Comparison of ENCODE assay signal across 20 cellular contexts in genomic region chr16:67544844-67545664, GRCh38. TPM values are rescaled to one million over a fixed set of nuclear protein-coding genes. Genes with fewer than 3 reads are reported as not detected.
DNase-seq lines count a peak whose midpoint lies in the region; ATAC-seq and TF ChIP-seq lines count a peak whose summit lies in the region.
"Had no signal": no experiment of that assay in that cellular context is flagged by ENCODE, and none has a peak within 500 bp of the region (broad histone marks: within the 10 kb centered on the region; RNA-seq: fewer than 3 reads in every experiment).

No MANE protein-coding gene starts in this region.

- H3K36me3 ChIP-seq in MM.1S (replicated peaks; ENCODE audit: insufficient read depth, low read length) (no peaks in the 10 kb centered on the region), esophagus squamous epithelium (peaks cover 16 to 68% (median 33%) of the 10 kb centered on the region in 3 donors)
- H3K36me3 ChIP-seq: transverse colon had no signal

- no peak overlapping the region for H2AFZ ChIP-seq in MM.1S (ENCODE audit: low read length)

- H3K9me3 Mint-ChIP-seq in activated naive CD4-positive, alpha-beta T cell treated with anti-CD3 and anti-CD28 coated beads, Interleukin-2, amount 10 ng/mL, durations not matched to agents 7 days and 5 days, result no peaks in the 10 kb centered on the region
- H3K9me3 Mint-ChIP-seq in activated naive CD4-positive, alpha-beta T cell treated with anti-CD3 and anti-CD28 coated beads, Interleukin-2, amount 50 U/mL, for 72 hours, result no peaks in the 10 kb centered on the region
- no peaks in the 10 kb centered on the region for H3K9me3 Mint-ChIP-seq in stimulated activated naive B cell treated with anti-CD40 and anti-IgM and Interleukin-4, amounts not matched to agents 10 μg/mL and 1 μg/mL and 100 μg/mL, for 72 hours
- H3K9me3 Mint-ChIP-seq: brain; CD8-positive, alpha-beta memory T cell; nephron progenitor cell had no signal

- WGBS in esophagus squamous epithelium, 2 donors, result 65 to 84% methylated on average over 4 of the region's 15 CpGs

- H3F3A ChIP-seq in MM.1S (ENCODE audit: insufficient read depth, low read length), result peaks cover 41% of the 10 kb centered on the region

- H3K4me1 Mint-ChIP-seq in activated naive CD4-positive, alpha-beta T cell treated with anti-CD3 and anti-CD28 coated beads, Interleukin-2, amount 10 ng/mL, durations not matched to agents 7 days and 5 days, result peaks cover 75% of the 10 kb centered on the region
- peaks cover 84 to 95% of the 10 kb centered on the region in 2 donors for H3K4me1 Mint-ChIP-seq in stimulated activated naive B cell treated with anti-CD40 and anti-IgM and Interleukin-4, amounts not matched to agents 10 μg/mL and 1 μg/mL and 100 μg/mL, for 72 hours

- no peaks in the 10 kb centered on the region for H3K9me2 ChIP-seq in MM.1S (replicated peaks; ENCODE audit: insufficient read depth, low read length)

- peak overlapping the region; percentile 62; the same call in 1 of the 2 replicates for H3K27ac ChIP-seq in MM.1S (ENCODE audit: low read length)
- peak overlapping the region in 3 of 4 donors; percentile 2 to 84 (median 29) for H3K27ac ChIP-seq in esophagus squamous epithelium
- H3K27ac ChIP-seq: A549, psoas muscle had no signal

- peaks cover 52% of the 10 kb centered on the region for H3K79me2 ChIP-seq in MM.1S (ENCODE audit: low read length)

- H3K9me3 ChIP-seq in MM.1S (replicated peaks; ENCODE audit: insufficient read depth, low read length) (no peaks in the 10 kb centered on the region), esophagus squamous epithelium (no peaks in the 10 kb centered on the region)
- H3K9me3 ChIP-seq: A549, psoas muscle, transverse colon had no signal

- peaks cover 31% of the 10 kb centered on the region for H3K36me3 Mint-ChIP-seq in activated naive CD4-positive, alpha-beta T cell treated with anti-CD3 and anti-CD28 coated beads, Interleukin-2, amount 10 ng/mL, durations not matched to agents 7 days and 5 days
- H3K36me3 Mint-ChIP-seq in activated naive CD4-positive, alpha-beta T cell treated with anti-CD3 and anti-CD28 coated beads, Interleukin-2, amount 50 U/mL, for 72 hours, result peaks cover 0 to 13% of the 10 kb centered on the region in 2 donors
- peaks cover 42 to 74% of the 10 kb centered on the region in 2 donors for H3K36me3 Mint-ChIP-seq in stimulated activated naive B cell treated with anti-CD40 and anti-IgM and Interleukin-4, amounts not matched to agents 10 μg/mL and 1 μg/mL and 100 μg/mL, for 72 hours

- intact Hi-C loops in esophagus squamous epithelium (cut with DNase I), result no loop called here

- H3K9ac ChIP-seq in MM.1S (ENCODE audit: low read length), result peak overlapping the region; percentile 6; the same call in 1 of the 2 replicates

- TF ChIP-seq POLR2A in esophagus squamous epithelium (IDR thresholded peaks at IDR 0.05), result no peak

- H3K27ac Mint-ChIP-seq in activated naive CD4-positive, alpha-beta T cell treated with anti-CD3 and anti-CD28 coated beads, Interleukin-2, amount 10 ng/mL, durations not matched to agents 7 days and 5 days, result peak overlapping the region; percentile 24
- peak overlapping the region in 1 of 2 donors; percentile 72 for H3K27ac Mint-ChIP-seq in activated naive CD4-positive, alpha-beta T cell treated with anti-CD3 and anti-CD28 coated beads, Interleukin-2, amount 50 U/mL, for 72 hours
- H3K27ac Mint-ChIP-seq in stimulated activated naive B cell treated with anti-CD40 and anti-IgM and Interleukin-4, amounts not matched to agents 10 μg/mL and 1 μg/mL and 100 μg/mL, for 72 hours, result peak overlapping the region; percentile 90
- H3K27ac Mint-ChIP-seq: nephron progenitor cell had no signal

- H3K4me3 Mint-ChIP-seq in activated naive CD4-positive, alpha-beta T cell treated with anti-CD3 and anti-CD28 coated beads, Interleukin-2, amount 10 ng/mL, durations not matched to agents 7 days and 5 days, result no peak overlapping the region
- peak overlapping the region in 1 of 2 donors; percentile 22 for H3K4me3 Mint-ChIP-seq in stimulated activated naive B cell treated with anti-CD40 and anti-IgM and Interleukin-4, amounts not matched to agents 10 μg/mL and 1 μg/mL and 100 μg/mL, for 72 hours
- H3K4me3 Mint-ChIP-seq: brain; CD8-positive, alpha-beta memory T cell; nephron progenitor cell had no signal

- H3K4me3 ChIP-seq in MM.1S (ENCODE audit: low read length) (no peak overlapping the region), esophagus squamous epithelium (no peak overlapping the region)
- H3K4me3 ChIP-seq: A549, psoas muscle, transverse colon had no signal

- peak overlapping the region; percentile 40; the same call in 1 of the 2 replicates for H3K4me2 ChIP-seq in MM.1S (ENCODE audit: low read depth, low read length)
- H3K4me2 ChIP-seq: A549 had no signal

- DNase-seq in activated naive CD4-positive, alpha-beta T cell treated with anti-CD3 and anti-CD28 coated beads, Interleukin-2, amount 10 ng/mL, durations not matched to agents 7 days and 5 days, result no peak
- no peak for DNase-seq in activated naive CD4-positive, alpha-beta T cell treated with anti-CD3 and anti-CD28 coated beads, Interleukin-2, amount 50 U/mL, for 72 hours (ENCODE audit: low spot score in 2 of 2)
- DNase-seq in MM.1S, result peak; percentile 47
- DNase-seq in esophagus squamous epithelium (lab: John Stamatoyannopoulos, UW), result no peak
- DNase-seq in stimulated activated naive B cell treated with anti-CD40 and anti-IgM and Interleukin-4, amounts not matched to agents 10 μg/mL and 1 μg/mL and 100 μg/mL, for 72 hours, result no peak
- DNase-seq in Ammon's horn (ENCODE audit: low spot score), result no peak
- no peak for DNase-seq in GM03348 (ENCODE audit: low spot score)
- DNase-seq: activated CD4-positive, alpha-beta T cell treated with anti-CD3 and anti-CD28 coated beads for 4 hours; activated CD8-positive, alpha-beta memory T cell treated with anti-CD3 and anti-CD28 coated beads, Interleukin-2, amount 50 U/mL, for 4 hours; activated naive CD4-positive, alpha-beta T cell treated with anti-CD3 and anti-CD28 coated beads, Interleukin-2, amount 50 U/mL, for 16 hours; CD8-positive, alpha-beta memory T cell; NCI-H1092; NCI-H69; nephron progenitor cell; PC-3; transverse colon had no signal

- no peak for ATAC-seq in activated naive CD4-positive, alpha-beta T cell treated with anti-CD3 and anti-CD28 coated beads, Interleukin-2, amount 50 U/mL, for 72 hours
- ATAC-seq in stimulated activated naive B cell treated with anti-CD40 and anti-IgM and Interleukin-4, amounts not matched to agents 10 μg/mL and 1 μg/mL and 100 μg/mL, for 72 hours (replicated peaks), result no peak
- ATAC-seq in HG03520 (IDR thresholded peaks at IDR 0.05; ENCODE audit: unreplicated experiment), result no peak
- ATAC-seq: PC-3, psoas muscle had no signal

- H3K27me3 ChIP-seq in MM.1S (replicated peaks; ENCODE audit: insufficient read depth, low read length) (no peaks in the 10 kb centered on the region), esophagus squamous epithelium (no peaks in the 10 kb centered on the region)
- H3K27me3 ChIP-seq: transverse colon had no signal

- H3K27me3 Mint-ChIP-seq in activated naive CD4-positive, alpha-beta T cell treated with anti-CD3 and anti-CD28 coated beads, Interleukin-2, amount 10 ng/mL, durations not matched to agents 7 days and 5 days, result no peaks in the 10 kb centered on the region
- H3K27me3 Mint-ChIP-seq in stimulated activated naive B cell treated with anti-CD40 and anti-IgM and Interleukin-4, amounts not matched to agents 10 μg/mL and 1 μg/mL and 100 μg/mL, for 72 hours, result no peaks in the 10 kb centered on the region
- H3K27me3 Mint-ChIP-seq: CD8-positive, alpha-beta memory T cell had no signal

- no peak for TF ChIP-seq CTCF in MM.1S (IDR thresholded peaks at IDR 0.05; ENCODE audit: low read length)
- TF ChIP-seq CTCF in esophagus squamous epithelium (IDR thresholded peaks at IDR 0.05), result no peak

- no peaks in the 10 kb centered on the region for H4K20me1 ChIP-seq in MM.1S (ENCODE audit: insufficient read depth, low read length)

- CTCF ChIA-PET in activated naive CD4-positive, alpha-beta T cell treated with anti-CD3 and anti-CD28 coated beads, Interleukin-2, amount 10 ng/mL, durations not matched to agents 7 days and 5 days (lab: Charles Lee), result interaction anchor here (0.9 to 6.5 kb wide), 10 partner anchors 12 to 128 kb away, joined by 3 to 238 read pairs (median 8); partner anchors contain the start of genes C16orf86, CARMIL2, CTCF and ENKD1

- H3K4me1 ChIP-seq in MM.1S (ENCODE audit: low read length), result peaks cover 78% of the 10 kb centered on the region
- peaks cover 32 to 84% (median 53%) of the 10 kb centered on the region in 3 donors for H3K4me1 ChIP-seq in esophagus squamous epithelium

RNA-seq across cellular contexts. Expression of gene RIPOR1, which starts 16.4 kb away (rescaled TPM):
- 10 to 100 TPM; 34.1 to 41.4 TPM for total RNA-seq in activated naive CD4-positive, alpha-beta T cell treated with anti-CD3 and anti-CD28 coated beads, Interleukin-2, amount 50 U/mL, for 72 hours
- total RNA-seq in esophagus squamous epithelium, result 10 to 100 TPM in 3 of 4 donors, 1 to 10 TPM in 1; 6.6 to 24.0 (median 15.6) TPM

RNA-seq across cellular contexts. Expression of gene CTCF, which starts 17.3 kb away (rescaled TPM):
- total RNA-seq in activated naive CD4-positive, alpha-beta T cell treated with anti-CD3 and anti-CD28 coated beads, Interleukin-2, amount 50 U/mL, for 72 hours, result 10 to 100 TPM; 51.5 to 62.1 TPM
- total RNA-seq in esophagus squamous epithelium, result 10 to 100 TPM; 29.9 to 35.5 (median 33.5) TPM
